Comparison of ENCODE assay signal across 1 cellular context in genomic region chr6:6971369-6971768, GRCh38.
TF ChIP-seq lines count a peak whose summit lies in the region.

No MANE protein-coding gene starts in this region.

TF ChIP-seq in liver, 16 proteins besides CTCF, POLR2A, EP300 and RAD21 (continued from another document):
- peak in 1 of 2 donors; percentile 53 for TF ChIP-seq EGR1 (IDR thresholded peaks at IDR 0.05; ENCODE audit: low read depth in 2 of 2)
- TF ChIP-seq GABPA (IDR thresholded peaks at IDR 0.05 in 1 of 2, conservative IDR thresholded peaks at IDR 0.05 in 1 of 2) = peak in 1 of 2 donors; percentile 47
- TF ChIP-seq ATF3 (IDR thresholded peaks at IDR 0.05) = peak; percentile 63
- TF ChIP-seq SP1 (IDR thresholded peaks at IDR 0.05) = peak; percentile 94
- TF ChIP-seq FOXA2 (IDR thresholded peaks at IDR 0.05) = peak; percentile 58
- TF ChIP-seq RXRA (IDR thresholded peaks at IDR 0.05) = peak; percentile 99 to 100
